Comparison of ENCODE assay signal across 8 cellular contexts in the genomic region with DNA sequence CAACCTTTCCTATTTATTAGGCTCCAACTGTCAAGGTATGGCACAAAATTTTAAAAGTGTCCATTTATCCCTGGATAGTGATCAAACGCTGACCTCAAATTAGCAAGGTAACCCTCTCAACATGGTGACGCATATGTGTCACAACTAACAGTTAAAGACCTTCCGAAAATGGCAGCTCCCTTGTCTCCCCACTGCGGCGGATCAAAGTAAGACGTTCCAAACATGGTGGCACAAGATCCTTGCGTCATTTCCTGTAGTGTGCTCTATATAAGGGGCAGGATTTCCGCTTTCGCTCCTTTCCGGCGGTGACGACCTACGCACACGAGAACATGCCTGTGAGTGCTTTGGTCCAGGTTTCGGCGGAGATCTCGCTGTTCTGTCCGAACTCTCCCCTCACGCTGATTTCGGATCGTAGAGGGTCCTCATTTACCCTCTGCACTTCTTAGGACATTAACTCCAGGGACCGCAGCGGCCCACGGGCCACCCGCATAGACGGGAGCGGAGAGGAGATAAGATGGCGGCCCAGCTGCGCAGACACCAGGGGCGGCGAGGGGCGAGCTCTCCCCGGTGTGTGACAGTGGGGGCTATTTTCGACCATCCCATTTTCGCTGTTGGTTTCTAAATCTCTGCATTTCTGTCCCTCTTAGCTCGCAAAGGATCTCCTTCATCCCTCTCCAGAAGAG. TPM values are rescaled to one million over a fixed set of nuclear protein-coding genes. Genes with fewer than 3 reads are reported as not detected.
DNase-seq lines count a peak whose midpoint lies in the region; FAIRE-seq and TF ChIP-seq lines count a peak whose summit lies in the region.

A gene (plus strand): TSS at position 295 of the 683 bp plus-strand sequence. CDS start 35 bp downstream, at position 330.

- H2BK15ac ChIP-seq in neuronal stem cell (ENCODE audit: low read length) = no peak within 1 kb of the TSS

- peak within 1 kb of the TSS; percentile 68 for H2AK5ac ChIP-seq in neuronal stem cell (ENCODE audit: low read depth, low read length)

- intact Hi-C loops in activated naive CD4-positive, alpha-beta T cell treated with anti-CD3 and anti-CD28 coated beads for 36 hours (cut with micrococcal nuclease) = loop anchor here (1.0 to 5.0 kb wide), 14 partner anchors 13 to 481 kb away; a partner anchor contains a TSS

- FAIRE-seq in G401.6 (lab: Jason Lieb, UNC) = peak; percentile 97
- FAIRE-seq in frontal cortex (lab: Jason Lieb, UNC) = peak; percentile 48

- H3K4me3 ChIP-seq in HEK293 (ENCODE audit: low read depth, low read length) (peak within 1 kb of the TSS; percentile 93), neuronal stem cell (ENCODE audit: low read length in 2 of 2) (peak within 1 kb of the TSS; percentile 84 to 95)

- peaks cover 3% of the 10 kb centered on the region for H3K27me3 Mint-ChIP-seq in activated naive CD4-positive, alpha-beta T cell treated with anti-CD3 and anti-CD28 coated beads for 36 hours (ENCODE audit: low read depth)

- no peak within 1 kb of the TSS for H2BK12ac ChIP-seq in neuronal stem cell (ENCODE audit: low read length)

- TF ChIP-seq CTCF in HEK293 (tag by site-specific recombination; IDR thresholded peaks at IDR 0.05) = no peak

- peaks cover 5% of the 10 kb centered on the region for H3K79me1 ChIP-seq in neuronal stem cell (ENCODE audit: low read depth, low read length)

- no CpG with 5 or more reads among the region's 36 CpGs for WGBS in neuronal stem cell (ENCODE audit: extremely low coverage in 2 of 2, insufficient read length in 2 of 2, insufficient replicate concordance in 1 of 2), 2 donors

- POLR2A ChIA-PET in HEK293 (lab: Yijun Ruan, JAX) = interaction anchor here (0.6 to 6.3 kb wide), 66 partner anchors 8 to 638 kb away, joined by 3 to 114 read pairs (median 4); a partner anchor contains a TSS

- H2BK5ac ChIP-seq in neuronal stem cell (ENCODE audit: low read length) = peak within 1 kb of the TSS; percentile 39

- H3K9ac ChIP-seq in neuronal stem cell (ENCODE audit: low read depth, low read length, poor library complexity) = peak within 1 kb of the TSS; percentile 91

- peak within 1 kb of the TSS; percentile 93 for H3K4me3 Mint-ChIP-seq in activated naive CD4-positive, alpha-beta T cell treated with anti-CD3 and anti-CD28 coated beads for 36 hours

- peak within 1 kb of the TSS; percentile 95 for H3K18ac ChIP-seq in neuronal stem cell (ENCODE audit: low read length)

- peaks cover 48% of the 10 kb centered on the region for H3K36me3 Mint-ChIP-seq in activated naive CD4-positive, alpha-beta T cell treated with anti-CD3 and anti-CD28 coated beads for 36 hours (ENCODE audit: low read depth)

- no peak within 1 kb of the TSS for H4K91ac ChIP-seq in neuronal stem cell (ENCODE audit: low read depth, low read length, poor library complexity)

- no peak within 1 kb of the TSS for H3K14ac ChIP-seq in neuronal stem cell (ENCODE audit: low read length)

- no peak within 1 kb of the TSS for H2BK120ac ChIP-seq in neuronal stem cell (ENCODE audit: low read depth, low read length)

- peaks cover 3% of the 10 kb centered on the region; the same call in 1 of the 2 replicates for H3K4me1 ChIP-seq in HEK293 (ENCODE audit: control insufficient read depth, insufficient read depth, low read length)
- peaks cover 4 to 8% of the 10 kb centered on the region in 2 donors for H3K4me1 ChIP-seq in neuronal stem cell (ENCODE audit: control insufficient read depth in 2 of 2, insufficient read depth in 1 of 2, low read depth in 1 of 2, low read length in 2 of 2)

- H3K9me3 Mint-ChIP-seq in activated naive CD4-positive, alpha-beta T cell treated with anti-CD3 and anti-CD28 coated beads for 36 hours = no peaks in the 10 kb centered on the region

- peak within 1 kb of the TSS; percentile 67 for H3K27ac ChIP-seq in HEK293 (ENCODE audit: extremely low read depth, low read depth, low read length)
- H3K27ac ChIP-seq in neuronal stem cell (replicated peaks; ENCODE audit: low read length) = peak within 1 kb of the TSS; percentile 67
- H3K27ac ChIP-seq in substantia nigra (ENCODE audit: low read depth, low read length, poor library complexity, severe bottlenecking) = peak within 1 kb of the TSS; percentile 93

- H4K8ac ChIP-seq in neuronal stem cell (ENCODE audit: low read depth, low read length) = no peak within 1 kb of the TSS

- no peak within 1 kb of the TSS for H3K4ac ChIP-seq in neuronal stem cell (ENCODE audit: low read length)

- H3K9me3 ChIP-seq in HEK293 (ENCODE audit: control insufficient read depth, insufficient read depth, low read depth, low read length) (no peaks in the 10 kb centered on the region), neuronal stem cell (replicated peaks in 1 of 2; ENCODE audit: control insufficient read depth in 2 of 2, insufficient read depth in 1 of 2, low read depth in 1 of 2, low read length in 2 of 2) (peaks cover under 1 to 5% of the 10 kb centered on the region in 2 donors)

- CTCF ChIA-PET in HEK293 (lab: Yijun Ruan, JAX) = interaction anchor here (0.6 to 2.1 kb wide), 4 partner anchors 32 to 194 kb away, joined by 3 to 7 read pairs (median 4); no protein-coding TSS in a partner anchor
- CTCF ChIA-PET in activated naive CD4-positive, alpha-beta T cell treated with anti-CD3 and anti-CD28 coated beads for 36 hours (lab: Charles Lee) = interaction anchor here (0.8 to 1.4 kb wide), 4 partner anchors 13 to 281 kb away, joined by 3 to 7 read pairs (median 4); a partner anchor contains a TSS

- H2AFZ ChIP-seq in neuronal stem cell (ENCODE audit: low read length) = peak within 1 kb of the TSS; percentile 84

- H3K23ac ChIP-seq in neuronal stem cell (ENCODE audit: low read depth, low read length, poor library complexity) = peak within 1 kb of the TSS; percentile 99

- DNase-seq in NAMALWA (ENCODE audit: low spot score) (peak; percentile 100), SK-N-DZ (ENCODE audit: low spot score) (peak; percentile 99), frontal cortex (ENCODE audit: low spot score in 2 of 2) (peak; percentile 88 to 92), neuronal stem cell (ENCODE audit: low spot score) (peak; percentile 91), substantia nigra (lab: John Stamatoyannopoulos, UW) (peak; percentile 39 to 95 (median 80))
- peak; percentile 93 for DNase-seq in activated naive CD4-positive, alpha-beta T cell treated with anti-CD3 and anti-CD28 coated beads for 36 hours

- peak within 1 kb of the TSS; percentile 97 for H3K27ac Mint-ChIP-seq in activated naive CD4-positive, alpha-beta T cell treated with anti-CD3 and anti-CD28 coated beads for 36 hours

- no peaks in the 10 kb centered on the region for H3K27me3 ChIP-seq in neuronal stem cell (ENCODE audit: control insufficient read depth in 3 of 3, insufficient read depth in 3 of 3, low read depth in 1 of 3, low read length in 3 of 3)

- peak within 1 kb of the TSS; percentile 78 for H3K4me2 ChIP-seq in neuronal stem cell (ENCODE audit: insufficient read depth, low read length, poor library complexity, severe bottlenecking)

- H3K4me1 Mint-ChIP-seq in activated naive CD4-positive, alpha-beta T cell treated with anti-CD3 and anti-CD28 coated beads for 36 hours (ENCODE audit: low read depth) = peaks cover 47% of the 10 kb centered on the region

- peaks cover 34 to 44% of the 10 kb centered on the region in 2 experiments for H3K36me3 ChIP-seq in HEK293 (ENCODE audit: control insufficient read depth in 2 of 2, insufficient read depth in 1 of 2, low read length in 2 of 2)
- H3K36me3 ChIP-seq in neuronal stem cell (replicated peaks in 1 of 2; ENCODE audit: control insufficient read depth in 2 of 2, insufficient read depth in 2 of 2, low read length in 2 of 2) = peaks cover 23 to 44% of the 10 kb centered on the region in 2 donors

TF ChIP-seq in HEK293, 187 proteins besides CTCF, POLR2A, EP300 and RAD21 (continues in another document):
- TF ChIP-seq ZNF146 (tag by site-specific recombination; IDR thresholded peaks at IDR 0.05) = peak; percentile 20; the same call in 1 of the 2 replicates
- TF ChIP-seq ZNF324 (tag by site-specific recombination; IDR thresholded peaks at IDR 0.05) = peak; percentile 91
- no peak for TF ChIP-seq ZNF571 (tag by site-specific recombination; IDR thresholded peaks at IDR 0.05)
- 0 out of 2 replicates have a peak, but pooled peaks have one; percentile 48 for TF ChIP-seq ZNF558 (tag by site-specific recombination; IDR thresholded peaks at IDR 0.05)
- TF ChIP-seq, protein P1, sequence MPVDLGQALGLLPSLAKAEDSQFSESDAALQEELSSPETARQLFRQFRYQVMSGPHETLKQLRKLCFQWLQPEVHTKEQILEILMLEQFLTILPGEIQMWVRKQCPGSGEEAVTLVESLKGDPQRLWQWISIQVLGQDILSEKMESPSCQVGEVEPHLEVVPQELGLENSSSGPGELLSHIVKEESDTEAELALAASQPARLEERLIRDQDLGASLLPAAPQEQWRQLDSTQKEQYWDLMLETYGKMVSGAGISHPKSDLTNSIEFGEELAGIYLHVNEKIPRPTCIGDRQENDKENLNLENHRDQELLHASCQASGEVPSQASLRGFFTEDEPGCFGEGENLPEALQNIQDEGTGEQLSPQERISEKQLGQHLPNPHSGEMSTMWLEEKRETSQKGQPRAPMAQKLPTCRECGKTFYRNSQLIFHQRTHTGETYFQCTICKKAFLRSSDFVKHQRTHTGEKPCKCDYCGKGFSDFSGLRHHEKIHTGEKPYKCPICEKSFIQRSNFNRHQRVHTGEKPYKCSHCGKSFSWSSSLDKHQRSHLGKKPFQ (tag by site-specific recombination; IDR thresholded peaks at IDR 0.05) = 0 out of 2 replicates have a peak, but pooled peaks have one; percentile 30
- peak; percentile 98 for TF ChIP-seq YY1 (tag by site-specific recombination; IDR thresholded peaks at IDR 0.05)

RNA-seq across cellular contexts. Expression of the gene that starts here (rescaled TPM):
- 7,313 and 7,766 TPM in 2 replicates for polyA plus RNA-seq in SK-N-DZ (2014; cell fraction: cytosol; rRNA removed)
- polyA plus RNA-seq in SK-N-DZ (2014; cell fraction: nucleus; rRNA removed) = 5,705 and 6,414 TPM in 2 replicates
- total RNA-seq in activated naive CD4-positive, alpha-beta T cell treated with anti-CD3 and anti-CD28 coated beads for 36 hours = 1,000 to 10,000 TPM; 2,339 to 2,449 TPM
- total RNA-seq in frontal cortex = 2,198 TPM
- polyA plus RNA-seq in neuronal stem cell (2013, experiment 1 of 2) = 19,102 TPM
- 18,759 TPM for polyA plus RNA-seq in neuronal stem cell (2013, experiment 2 of 2)

Comparison
In these comparisons a context has a peak if more than half of its experiments do, and no peak if none do; other contexts are left out.
1. Peak in every context shown above with its lines: DNase-seq, H3K4me3 ChIP-seq and H3K27ac ChIP-seq.